Comparison of ENCODE assay signal across 8 cellular contexts in the genomic region with DNA sequence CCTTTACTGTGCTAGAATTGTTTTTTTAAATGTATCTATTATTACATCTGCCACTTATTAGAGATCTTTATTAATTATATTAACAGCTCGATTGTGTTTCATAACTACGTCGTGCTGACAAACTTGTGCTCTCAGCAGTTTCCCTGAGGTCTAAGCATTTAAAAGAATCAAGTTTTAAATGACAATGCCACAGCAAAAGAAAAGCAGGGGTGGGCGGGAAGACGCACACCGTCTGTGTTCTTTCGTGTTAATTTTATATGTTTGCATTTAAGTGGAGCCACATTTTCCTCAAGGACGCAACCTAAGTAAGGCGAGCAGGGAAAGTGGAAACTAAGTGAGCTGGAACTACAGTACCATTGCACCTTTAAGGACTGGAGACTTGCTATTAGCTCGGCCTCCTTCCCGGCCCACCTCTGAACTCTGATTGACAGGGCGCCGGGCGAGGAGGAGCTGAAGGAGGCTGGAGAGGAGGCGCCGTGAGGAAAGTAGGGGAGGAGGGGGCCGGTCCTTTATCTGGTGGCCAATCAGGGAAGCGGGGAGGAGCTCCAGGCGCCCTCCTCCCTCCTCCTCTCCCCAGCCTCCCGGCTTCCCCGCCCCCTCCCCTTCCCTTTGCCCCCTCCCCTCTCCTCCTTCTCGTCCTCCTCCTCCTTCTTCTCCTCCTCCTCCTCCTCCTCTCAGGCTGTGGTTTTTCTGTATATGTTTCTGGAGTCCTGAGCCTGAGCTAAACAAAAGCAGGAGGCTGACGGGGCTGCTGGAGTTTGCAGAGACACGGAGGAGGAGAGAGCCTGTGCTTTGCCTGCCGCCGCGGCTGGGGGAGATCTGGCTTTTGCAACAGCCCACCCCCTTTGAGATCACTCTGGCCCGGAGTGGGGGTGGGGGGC. TPM values are rescaled to one million over a fixed set of nuclear protein-coding genes. Genes with fewer than 3 reads are reported as not detected.
DNase-seq lines count a peak whose midpoint lies in the region; ATAC-seq and TF ChIP-seq lines count a peak whose summit lies in the region.

Gene PBX1, plus strand, starts transcription at position 724 of the 881 bp plus-strand sequence.

- no peaks in the 10 kb centered on the region for H4K20me1 ChIP-seq in GM23248 (ENCODE audit: insufficient read depth)

- H3K9ac ChIP-seq in GM23248 = peak within 1 kb of the TSS; percentile 87

- peak; percentile 98 for DNase-seq in DMS153 treated with DMSO at 0.1 percent for 48 hours (lab: John Stamatoyannopoulos, UW; ENCODE audit: unreplicated experiment)
- DNase-seq in GM23248 = peak; percentile 100
- peak; percentile 95 for DNase-seq in LHCN-M2 (ENCODE audit: low read depth)
- DNase-seq in RPMI8226 = peak; percentile 99
- peak; percentile 33 for DNase-seq in activated effector memory CD4-positive, alpha-beta T cell treated with Interleukin-2 at 50 U/mL for 16 hours
- DNase-seq in fibroblast of the aortic adventitia (ENCODE audit: low read depth) = peak; percentile 98
- DNase-seq in natural killer cell = peak; percentile 74
- DNase-seq in stimulated activated naive B cell treated with anti-CD40 and anti-IgM and Interleukin-4, amounts not matched to agents 10 μg/mL and 1 μg/mL and 100 μg/mL, for 72 hours = peak; percentile 70

- H3F3A ChIP-seq in GM23248 (ENCODE audit: insufficient read depth) = peaks cover 14% of the 10 kb centered on the region

- ATAC-seq in natural killer cell = peak; percentile 99 to 100 (median 99)
- peak; percentile 100 for ATAC-seq in stimulated activated naive B cell treated with anti-CD40 and anti-IgM and Interleukin-4, amounts not matched to agents 10 μg/mL and 1 μg/mL and 100 μg/mL, for 72 hours (replicated peaks)

- H3K4me1 Mint-ChIP-seq in natural killer cell = peaks cover 9 to 19% of the 10 kb centered on the region in 2 donors
- H3K4me1 Mint-ChIP-seq in stimulated activated naive B cell treated with anti-CD40 and anti-IgM and Interleukin-4, amounts not matched to agents 10 μg/mL and 1 μg/mL and 100 μg/mL, for 72 hours = peaks cover 2 to 13% of the 10 kb centered on the region in 2 donors

- WGBS in GM23248 (ENCODE audit: low coverage in 1 of 2, low lambda C conversion rate in 2 of 2, missing lambda C conversion rate in 2 of 2), 2 experiments = 2% methylated on average over 22 to 28 of the region's 28 CpGs

- TF ChIP-seq CTCF in fibroblast of the aortic adventitia (IDR thresholded peaks at IDR 0.05; ENCODE audit: insufficient read depth, low read length) (no peak), natural killer cell (IDR thresholded peaks at IDR 0.05) (no peak)

- H3K9me3 ChIP-seq in GM23248 (ENCODE audit: low read depth) = no peaks in the 10 kb centered on the region

- H2AFZ ChIP-seq in GM23248 = peak within 1 kb of the TSS; percentile 91

- peaks cover 23 to 44% of the 10 kb centered on the region in 2 donors for H3K27me3 Mint-ChIP-seq in natural killer cell (ENCODE audit: low read depth in 2 of 2)
- H3K27me3 Mint-ChIP-seq in stimulated activated naive B cell treated with anti-CD40 and anti-IgM and Interleukin-4, amounts not matched to agents 10 μg/mL and 1 μg/mL and 100 μg/mL, for 72 hours = peaks cover 24 to 31% of the 10 kb centered on the region in 2 donors

- H3K9me2 ChIP-seq in GM23248 (ENCODE audit: insufficient read depth) = no peaks in the 10 kb centered on the region

- peak within 1 kb of the TSS; percentile 83 for H3K4me3 Mint-ChIP-seq in natural killer cell
- H3K4me3 Mint-ChIP-seq in stimulated activated naive B cell treated with anti-CD40 and anti-IgM and Interleukin-4, amounts not matched to agents 10 μg/mL and 1 μg/mL and 100 μg/mL, for 72 hours = peak within 1 kb of the TSS; percentile 72 to 74

- no peak within 1 kb of the TSS for H3K27ac Mint-ChIP-seq in natural killer cell
- H3K27ac Mint-ChIP-seq in stimulated activated naive B cell treated with anti-CD40 and anti-IgM and Interleukin-4, amounts not matched to agents 10 μg/mL and 1 μg/mL and 100 μg/mL, for 72 hours = no peak within 1 kb of the TSS

- peak within 1 kb of the TSS; percentile 98 for H3K4me2 ChIP-seq in GM23248 (ENCODE audit: unreplicated experiment)

- H3K9me3 Mint-ChIP-seq in natural killer cell = no peaks in the 10 kb centered on the region
- H3K9me3 Mint-ChIP-seq in stimulated activated naive B cell treated with anti-CD40 and anti-IgM and Interleukin-4, amounts not matched to agents 10 μg/mL and 1 μg/mL and 100 μg/mL, for 72 hours = peaks cover 0 to 2% of the 10 kb centered on the region in 2 donors

- H3K27me3 ChIP-seq in GM23248 (replicated peaks; ENCODE audit: insufficient read depth) = no peaks in the 10 kb centered on the region

- peak within 1 kb of the TSS; percentile 65 for H3K27ac ChIP-seq in GM23248

- no peaks in the 10 kb centered on the region for H3K36me3 Mint-ChIP-seq in natural killer cell
- no peaks in the 10 kb centered on the region for H3K36me3 Mint-ChIP-seq in stimulated activated naive B cell treated with anti-CD40 and anti-IgM and Interleukin-4, amounts not matched to agents 10 μg/mL and 1 μg/mL and 100 μg/mL, for 72 hours

- no peaks in the 10 kb centered on the region for H3K4me1 ChIP-seq in GM23248 (ENCODE audit: insufficient read depth)

- H3K36me3 ChIP-seq in GM23248 (ENCODE audit: low read depth) = no peaks in the 10 kb centered on the region

- intact Hi-C loops in natural killer cell (cut with micrococcal nuclease) = no loop called here

- peaks cover 42% of the 10 kb centered on the region for H3K79me2 ChIP-seq in GM23248 (ENCODE audit: insufficient read depth)

- H3K4me3 ChIP-seq in GM23248 = peak within 1 kb of the TSS; percentile 84
- peak within 1 kb of the TSS; percentile 81 for H3K4me3 ChIP-seq in fibroblast of the aortic adventitia (ENCODE audit: low read depth, low read length)

- in situ Hi-C loops in GM23248 (cut with MboI) = no loop called here

RNA-seq across cellular contexts. Expression of gene PBX1, which starts in this region (rescaled TPM):
- 32.0 and 38.8 TPM in 2 replicates for total RNA-seq in GM23248 (2014; rRNA removed; shearing (Covaris generic))
- polyA plus RNA-seq in GM23248 (2016; fragmentation: Nextera tagmentation; extraction: Ambion mirVana) = 9.7 and 9.8 TPM in 2 replicates
- total RNA-seq in LHCN-M2 (2014; rRNA removed) (1.9 and 3.6 TPM in 2 replicates), fibroblast of the aortic adventitia (ENCODE audit: low replicate concordance) (66.1 and 95.6 TPM in 2 replicates), natural killer cell (1 to 10 TPM in 2 of 3 donors, under 1 TPM in 1; 0.54 to 3.5 (median 1.4) TPM)
- polyA plus RNA-seq in LHCN-M2 (2012) = 1.6 TPM

Comparison
In these comparisons a context has a peak if more than half of its experiments do, and no peak if none do; other contexts are left out.
1. Peak in every context shown above with its lines: DNase-seq, ATAC-seq, H3K4me3 ChIP-seq and H3K27ac ChIP-seq.
2. DNase-seq: peak in every context shown above with its lines; median percentile 100 in GM23248; 99 in RPMI8226; 98 in DMS153 treated with DMSO at 0.1 percent for 48 hours; 98 in fibroblast of the aortic adventitia; 95 in LHCN-M2; 74 in natural killer cell; 70 in stimulated activated naive B cell treated with anti-CD40 and anti-IgM and Interleukin-4, amounts not matched to agents 10 μg/mL and 1 μg/mL and 100 μg/mL, for 72 hours; 33 in activated effector memory CD4-positive, alpha-beta T cell treated with Interleukin-2 at 50 U/mL for 16 hours.